Comparison of ENCODE assay signal across 28 cellular contexts in genomic region chr1:99827970-99828369, GRCh38.
"Had no signal": no experiment of that assay in that cellular context is flagged by ENCODE, and none has a peak within 500 bp of the region (broad histone marks: within the 10 kb centered on the region; RNA-seq: fewer than 3 reads in every experiment).

No MANE protein-coding gene starts in this region.

- H3K27ac ChIP-seq: brain microvascular endothelial cell, coronary artery, dorsolateral prefrontal cortex, esophagus muscularis mucosa, foreskin keratinocyte, gastrocnemius medialis, WERI-Rb-1 had no signal

- H3K9me3 ChIP-seq: esophagus muscularis mucosa, gastrocnemius medialis had no signal

- H3K27me3 ChIP-seq: brain microvascular endothelial cell, dorsolateral prefrontal cortex, esophagus muscularis mucosa, foreskin keratinocyte, gastrocnemius medialis had no signal

- H3K4me3 ChIP-seq: coronary artery, dorsolateral prefrontal cortex, esophagus muscularis mucosa, gastrocnemius medialis had no signal

- DNase-seq: activated B cell treated with CpG ODN at 0.5 μM for 24 hours; activated CD4-positive, alpha-beta T cell treated with anti-CD3 and anti-CD28 coated beads for 48 hours; activated CD4-positive, alpha-beta T cell treated with anti-CD3 and anti-CD28 coated beads, Interleukin-2, amount 50 U/mL, for 1 hour; activated CD4-positive, alpha-beta T cell treated with anti-CD3 and anti-CD28 coated beads, Interleukin-2, amount 50 U/mL, for 48 hours; activated CD8-positive, alpha-beta memory T cell treated with anti-CD3 and anti-CD28 coated beads for 24 hours; activated CD8-positive, alpha-beta T cell treated with anti-CD3 and anti-CD28 coated beads for 36 hours; activated effector memory CD4-positive, alpha-beta T cell treated with Interleukin-2 at 50 U/mL for 16 hours; activated gamma-delta T cell treated with Interleukin-2 at 50 U/mL for 16 hours; activated naive CD4-positive, alpha-beta T cell treated with anti-CD3 and anti-CD28 coated beads, Interleukin-2, amount 50 U/mL, for 16 hours; activated naive CD4-positive, alpha-beta T cell treated with Interleukin-2 at 50 U/mL for 16 hours; activated T-cell treated with anti-CD3 and anti-CD28 coated beads, Interleukin-2, amount 50 U/mL, for 4 hours; amniotic stem cell; anterior cingulate cortex; brain microvascular endothelial cell; dorsolateral prefrontal cortex; effector memory CD4-positive, alpha-beta T cell; endodermal cell; foreskin keratinocyte; gastrocnemius medialis; glutamatergic neuron; T-helper 1 cell; T-helper 17 cell; T1000; WERI-Rb-1 had no signal

- ATAC-seq: activated CD4-positive, CD25-positive, alpha-beta regulatory T cell treated with anti-CD3 and anti-CD28 coated beads, Interleukin-2, amount 50 U/mL, for 24 hours; activated CD8-positive, alpha-beta T cell treated with anti-CD3 and anti-CD28 coated beads for 36 hours; activated T-cell treated with anti-CD3 and anti-CD28 coated beads, Interleukin-2, amount 50 U/mL, for 4 hours; activated T-helper 17 cell treated with anti-CD3 and anti-CD28 coated beads, Interleukin-2, amount 50 U/mL, for 72 hours; foreskin keratinocyte; gastrocnemius medialis; T-helper 17 cell had no signal

- H3K36me3 ChIP-seq: brain microvascular endothelial cell, esophagus muscularis mucosa, gastrocnemius medialis, WERI-Rb-1 had no signal

- H3K4me1 ChIP-seq: esophagus muscularis mucosa, foreskin keratinocyte had no signal
